Comparison of ENCODE assay signal across 1 cellular context in genomic region chr2:212147921-212148513, GRCh38.
TF ChIP-seq lines count a peak whose summit lies in the region.

No MANE protein-coding gene starts in this region.

TF ChIP-seq in HEK293, 187 proteins besides CTCF, POLR2A, EP300 and RAD21:
- TF ChIP-seq, protein P1, sequence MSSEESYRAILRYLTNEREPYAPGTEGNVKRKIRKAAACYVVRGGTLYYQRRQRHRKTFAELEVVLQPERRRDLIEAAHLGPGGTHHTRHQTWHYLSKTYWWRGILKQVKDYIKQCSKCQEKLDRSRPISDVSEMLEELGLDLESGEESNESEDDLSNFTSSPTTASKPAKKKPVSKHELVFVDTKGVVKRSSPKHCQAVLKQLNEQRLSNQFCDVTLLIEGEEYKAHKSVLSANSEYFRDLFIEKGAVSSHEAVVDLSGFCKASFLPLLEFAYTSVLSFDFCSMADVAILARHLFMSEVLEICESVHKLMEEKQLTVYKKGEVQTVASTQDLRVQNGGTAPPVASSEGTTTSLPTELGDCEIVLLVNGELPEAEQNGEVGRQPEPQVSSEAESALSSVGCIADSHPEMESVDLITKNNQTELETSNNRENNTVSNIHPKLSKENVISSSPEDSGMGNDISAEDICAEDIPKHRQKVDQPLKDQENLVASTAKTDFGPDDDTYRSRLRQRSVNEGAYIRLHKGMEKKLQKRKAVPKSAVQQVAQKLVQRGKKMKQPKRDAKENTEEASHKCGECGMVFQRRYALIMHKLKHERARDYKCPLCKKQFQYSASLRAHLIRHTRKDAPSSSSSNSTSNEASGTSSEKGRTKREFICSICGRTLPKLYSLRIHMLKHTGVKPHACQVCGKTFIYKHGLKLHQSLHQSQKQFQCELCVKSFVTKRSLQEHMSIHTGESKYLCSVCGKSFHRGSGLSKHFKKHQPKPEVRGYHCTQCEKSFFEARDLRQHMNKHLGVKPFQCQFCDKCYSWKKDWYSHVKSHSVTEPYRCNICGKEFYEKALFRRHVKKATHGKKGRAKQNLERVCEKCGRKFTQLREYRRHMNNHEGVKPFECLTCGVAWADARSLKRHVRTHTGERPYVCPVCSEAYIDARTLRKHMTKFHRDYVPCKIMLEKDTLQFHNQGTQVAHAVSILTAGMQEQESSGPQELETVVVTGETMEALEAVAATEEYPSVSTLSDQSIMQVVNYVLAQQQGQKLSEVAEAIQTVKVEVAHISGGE (tag by site-specific recombination; conservative IDR thresholded peaks at IDR 0.05; ENCODE audit: low read depth): no peak
- TF ChIP-seq ZNF654 (tag by site-specific recombination; IDR thresholded peaks at IDR 0.05; ENCODE audit: low read depth): peak; percentile 19; the same call in 1 of the 2 replicates
